In the genomic region with DNA sequence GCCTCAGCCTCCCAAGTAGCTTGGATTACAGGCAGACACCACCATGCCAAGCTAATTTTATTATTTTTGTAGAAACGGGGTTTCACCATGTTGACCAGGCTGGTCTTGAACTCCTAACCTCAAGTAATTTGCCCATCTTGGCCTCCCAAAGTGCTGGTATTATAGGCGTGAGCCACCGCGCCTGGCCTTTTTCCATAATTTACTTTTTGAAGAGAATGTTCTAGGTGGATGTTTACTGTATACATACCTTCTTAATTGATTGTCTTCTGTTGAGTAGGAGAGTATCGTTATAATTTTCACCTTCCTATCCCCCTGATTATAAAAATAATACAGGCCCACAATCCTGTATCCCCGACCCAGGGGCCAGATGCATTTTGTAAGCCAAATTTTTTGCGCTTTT, we compare ENCODE assay signal across 22 cellular contexts.
"Had no signal": no experiment of that assay in that cellular context is flagged by ENCODE, and none has a peak within 500 bp of the region (broad histone marks: within the 10 kb centered on the region; RNA-seq: fewer than 3 reads in every experiment).

No MANE protein-coding gene starts in this region.

- H3K9me2 ChIP-seq: SK-N-SH had no signal

- DNase-seq: Karpas-422, KG1, MG63, NCI-H1092, NCI-H1105 treated with DMSO at 0.1 percent for 48 hours, NCI-H1417 treated with DMSO at 0.1 percent for 48 hours, NCI-H146, NCI-H1694 treated with DMSO at 0.1 percent for 48 hours, NCI-H1930, NCI-H2081, NCI-H2107, NCI-H2227 treated with DMSO at 0.1 percent for 48 hours, NCI-H524, NCI-H526 treated with DMSO at 0.1 percent for 48 hours, NCI-H774, OCI-M1, PC-9, Right ventricle myocardium superior, RPMI8226, SK-N-SH, T-helper 1 cell had no signal

- H3K9me3 ChIP-seq: SK-N-SH had no signal

- H3K4me2 ChIP-seq: PC-9, SK-N-SH had no signal

- H3K9ac ChIP-seq: SK-N-SH had no signal

- H3K27ac ChIP-seq: HL-60, PC-9 had no signal

- H3K4me3 ChIP-seq: MG63, PC-9 had no signal

- H3K36me3 ChIP-seq: MG63 had no signal

- H2AFZ ChIP-seq: PC-9 had no signal

- H3K27me3 ChIP-seq: MG63 had no signal
